ENCODE assay signal across 8 cellular contexts in genomic region chr1:227734546-227734857, GRCh38. TPM values are rescaled to one million over a fixed set of nuclear protein-coding genes. Genes with fewer than 3 reads are reported as not detected.
DNase-seq lines count a peak whose midpoint lies in the region; ATAC-seq and TF ChIP-seq lines count a peak whose summit lies in the region.

No MANE protein-coding gene starts in this region.

- intact Hi-C loops in dorsolateral prefrontal cortex (cut with DNase I): loop anchor here (2.0 to 10.0 kb wide), 4 partner anchors 26 to 370 kb away; partner anchors contain the start of genes C1orf35 (in 1 of the 2) and MRPL55 (in 1 of the 2)

- DNase-seq in NCI-H146 (lab: John Stamatoyannopoulos, UW) (peak; percentile 47), NCI-H146 treated with DMSO at 0.1 percent for 48 hours (lab: John Stamatoyannopoulos, UW; ENCODE audit: unreplicated experiment) (no peak), NAMALWA (ENCODE audit: low spot score) (peak; percentile 41), dorsolateral prefrontal cortex (no peak), amniotic stem cell (lab: John Stamatoyannopoulos, UW) (no peak), NCI-H1105 treated with DMSO at 0.1 percent for 48 hours (lab: John Stamatoyannopoulos, UW) (no peak)

- peaks cover 19% of the 10 kb centered on the region for H3K4me1 Mint-ChIP-seq in nephron

- H3K27me3 Mint-ChIP-seq in nephron (ENCODE audit: low read depth): no peaks in the 10 kb centered on the region

- no peak for ATAC-seq in GM18858 (IDR thresholded peaks at IDR 0.05; ENCODE audit: unreplicated experiment)

- H3K4me3 ChIP-seq in dorsolateral prefrontal cortex: peak overlapping the region; percentile 74 to 100 (median 93)

- no peak for TF ChIP-seq CTCF in dorsolateral prefrontal cortex (IDR thresholded peaks at IDR 0.05 in 54 of 56, conservative IDR thresholded peaks at IDR 0.05 in 2 of 56; ENCODE audit: low read depth in 1 of 56, partially characterized antibody in 56 of 56)
- TF ChIP-seq CTCF in nephron (IDR thresholded peaks at IDR 0.05; ENCODE audit: unreplicated experiment in 3 of 3): no peak

- H3K27ac Mint-ChIP-seq in nephron: peak overlapping the region; percentile 37 to 65 (median 55)

- H3K36me3 Mint-ChIP-seq in nephron (ENCODE audit: low read depth): no peaks in the 10 kb centered on the region

- no peaks in the 10 kb centered on the region for H3K27me3 ChIP-seq in dorsolateral prefrontal cortex

- peak overlapping the region; percentile 94 to 99 (median 95) for H3K4me3 Mint-ChIP-seq in nephron

- H3K27ac ChIP-seq in dorsolateral prefrontal cortex: peak overlapping the region in 51 of 59 donors; percentile 28 to 97 (median 81)

- H3K9me3 Mint-ChIP-seq in nephron: no peaks in the 10 kb centered on the region

RNA-seq across cellular contexts. Expression of gene JMJD4, which starts 0.6 kb away (rescaled TPM):
- total RNA-seq in dorsolateral prefrontal cortex: 10 to 100 TPM in 115 of 120 experiments, 1 to 10 TPM in 5; 7.0 to 20.5 (median 13.3) TPM

RNA-seq across cellular contexts. Expression of gene SNAP47, which starts 0.7 kb away (rescaled TPM):
- total RNA-seq in dorsolateral prefrontal cortex: 100 to 1,000 TPM in 2 of 120 experiments, 10 to 100 TPM in 118; 39.7 to 102 (median 75.0) TPM

Comparison
In these comparisons a context has a peak if more than half of its experiments do, and no peak if none do; other contexts are left out.
1. DNase-seq: peak in NCI-H146 (single experiment) and NAMALWA (single experiment); none in NCI-H146 treated with DMSO at 0.1 percent for 48 hours (single experiment), dorsolateral prefrontal cortex (0 of 10), amniotic stem cell (single experiment) and NCI-H1105 treated with DMSO at 0.1 percent for 48 hours (single experiment).